In the genomic region with DNA sequence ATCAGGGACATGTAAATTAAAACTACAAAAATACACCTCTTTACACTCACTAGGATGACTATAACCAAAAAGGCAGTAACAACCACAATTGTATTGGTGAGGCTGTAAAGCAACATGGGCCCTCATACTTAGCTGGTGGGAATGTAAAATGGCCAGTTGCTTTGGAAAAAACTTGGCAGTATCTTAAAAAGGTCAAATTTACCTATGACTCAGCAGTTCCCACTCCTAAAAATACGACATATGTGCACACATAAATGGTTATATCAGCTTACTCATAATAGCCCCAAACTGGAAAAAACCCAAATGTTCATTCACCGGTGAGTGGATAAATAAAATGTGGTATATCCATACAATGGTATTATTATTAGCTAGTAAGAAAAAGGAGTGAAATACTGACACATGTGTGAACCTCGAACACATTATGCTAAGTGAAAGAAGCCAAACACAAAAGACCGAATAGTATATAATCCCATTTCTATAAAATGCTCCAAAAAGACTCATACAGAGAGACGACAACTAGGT, we compare ENCODE assay signal across 27 cellular contexts.
DNase-seq lines count a peak whose midpoint lies in the region; ATAC-seq, FAIRE-seq and TF ChIP-seq lines count a peak whose summit lies in the region.
"Had no signal": no experiment of that assay in that cellular context is flagged by ENCODE, and none has a peak within 500 bp of the region (broad histone marks: within the 10 kb centered on the region; RNA-seq: fewer than 3 reads in every experiment).

No MANE protein-coding gene starts in this region.

- H4K8ac ChIP-seq in IMR-90 (ENCODE audit: low read depth in 2 of 2, low read length in 2 of 2) = no peak overlapping the region

- no peak overlapping the region for H2BK120ac ChIP-seq in IMR-90 (ENCODE audit: low read depth, low read length)

- H3K27me3 ChIP-seq in IMR-90 (ENCODE audit: control insufficient read depth, insufficient read depth, low read length) (no peaks in the 10 kb centered on the region), astrocyte (ENCODE audit: insufficient read depth, low read length) (no peaks in the 10 kb centered on the region), dorsolateral prefrontal cortex (peaks cover 0 to 16% (median 0%) of the 10 kb centered on the region in 45 donors)

- H3K9me3 ChIP-seq in IMR-90 (ENCODE audit: control insufficient read depth, insufficient read depth, low read length) (no peaks in the 10 kb centered on the region), astrocyte (ENCODE audit: insufficient read depth, low read depth, low read length) (no peaks in the 10 kb centered on the region)
- H3K9me3 ChIP-seq: BLaER1 had no signal

- in situ Hi-C loops in IMR-90 (cut with MboI; ENCODE audit: low sequenced_read_pairs) = no loop called here

- peaks cover 12% of the 10 kb centered on the region for H3K9me3 Mint-ChIP-seq in astrocyte (ENCODE audit: unreplicated experiment)

- no peak for TF ChIP-seq CTCF in IMR-90 (conservative IDR thresholded peaks at IDR 0.05; ENCODE audit: low read depth, low read length)
- TF ChIP-seq CTCF in astrocyte (IDR thresholded peaks at IDR 0.05; ENCODE audit: insufficient read depth, low read depth, low read length) = no peak
- TF ChIP-seq CTCF in dorsolateral prefrontal cortex (IDR thresholded peaks at IDR 0.05 in 54 of 56, conservative IDR thresholded peaks at IDR 0.05 in 2 of 56; ENCODE audit: low read depth in 1 of 56, partially characterized antibody in 56 of 56) = no peak

- H3K14ac ChIP-seq in IMR-90 (replicated peaks; ENCODE audit: low read depth, low read length) = no peak overlapping the region

- H3K9me1 ChIP-seq in IMR-90 (ENCODE audit: insufficient read depth, low read length) = no peaks in the 10 kb centered on the region

- H3K36me3 ChIP-seq in IMR-90 (ENCODE audit: control insufficient read depth, insufficient read depth, low read length) (no peaks in the 10 kb centered on the region), astrocyte (ENCODE audit: insufficient read depth, low read length) (no peaks in the 10 kb centered on the region)
- H3K36me3 ChIP-seq: BLaER1 had no signal

- H3K27ac ChIP-seq in IMR-90 (ENCODE audit: insufficient read depth, low read length) = no peak overlapping the region
- H3K27ac ChIP-seq in astrocyte (ENCODE audit: low read depth, low read length) = no peak overlapping the region
- H3K27ac ChIP-seq in dorsolateral prefrontal cortex = no peak overlapping the region
- H3K27ac ChIP-seq: 22Rv1, BLaER1, RWPE1 had no signal

- H3K56ac ChIP-seq in IMR-90 (ENCODE audit: extremely low read depth, insufficient read depth, low read length) = no peak overlapping the region

- intact Hi-C loops in IMR-90 (cut with micrococcal nuclease) (no loop called here), dorsolateral prefrontal cortex (cut with DNase I) (no loop called here)

- no TSS peak for BruUV-seq in IMR-90 (replicated peaks; lab: Mats Ljungman, UMichigan)

- H2AK5ac ChIP-seq in IMR-90 (ENCODE audit: low read depth, low read length) = no peak overlapping the region

- H3K4me3 Mint-ChIP-seq in astrocyte (ENCODE audit: unreplicated experiment) = no peak overlapping the region
- H3K4me3 Mint-ChIP-seq: CD4-positive, CD25-positive, alpha-beta regulatory T cell had no signal

- H3K18ac ChIP-seq in IMR-90 (ENCODE audit: low read depth, low read length) = no peak overlapping the region

- no peak for TF ChIP-seq RAD21 in IMR-90 (IDR thresholded peaks at IDR 0.05; ENCODE audit: low read length)

- no peak overlapping the region for H2BK5ac ChIP-seq in IMR-90 (ENCODE audit: low read depth, low read length, poor library complexity, severe bottlenecking)

- dilution Hi-C loops in IMR-90 (cut with HindIII; ENCODE audit: low sequenced_read_pairs, unreplicated experiment) = no loop called here

- H3K79me2 ChIP-seq in astrocyte (ENCODE audit: insufficient read depth, low read length) = no peaks in the 10 kb centered on the region

- H2BK20ac ChIP-seq in IMR-90 (ENCODE audit: low read depth, low read length) = no peak overlapping the region

- H3K4me2 ChIP-seq in IMR-90 (ENCODE audit: low read depth, low read length) (no peak overlapping the region), astrocyte (ENCODE audit: low read length) (no peak overlapping the region)
- H3K4me2 ChIP-seq: BLaER1 had no signal

- H3K9ac ChIP-seq in IMR-90 (ENCODE audit: low read depth, low read length) = no peak overlapping the region
- no peak overlapping the region for H3K9ac ChIP-seq in astrocyte (ENCODE audit: low read length)
- H3K9ac ChIP-seq: BLaER1 had no signal

- DNase-seq in DMS 273 (lab: John Stamatoyannopoulos, UW; ENCODE audit: unreplicated experiment) (peak; percentile 33), DMS 273 treated with DMSO at 0.1 percent for 48 hours (lab: John Stamatoyannopoulos, UW) (no peak), IMR-90 (no peak), astrocyte (ENCODE audit: low read depth) (peak; percentile 12), skeletal muscle cell (ENCODE audit: low read depth) (peak; percentile 8), dorsolateral prefrontal cortex (no peak), NAMALWA (ENCODE audit: low spot score) (no peak), NCI-H82 (lab: John Stamatoyannopoulos, UW) (no peak)
- DNase-seq: ACHN; CD4-positive, CD25-positive, alpha-beta regulatory T cell; DMS53; Kasumi-1; MV-4-11; NCI-H1105 treated with DMSO at 0.1 percent for 48 hours; NCI-H146; NCI-H1930; NCI-H2227 treated with DMSO at 0.1 percent for 48 hours; NCI-H526 treated with DMSO at 0.1 percent for 48 hours; SHP77 treated with DMSO at 0.1 percent for 48 hours; SW 1271 had no signal

- no peak overlapping the region for H3K27ac Mint-ChIP-seq in astrocyte (ENCODE audit: unreplicated experiment)
- H3K27ac Mint-ChIP-seq: CD4-positive, CD25-positive, alpha-beta regulatory T cell had no signal

- H4K5ac ChIP-seq in IMR-90 (ENCODE audit: low read depth, low read length) = no peak overlapping the region

- no peaks in the 10 kb centered on the region for H3K79me1 ChIP-seq in IMR-90 (ENCODE audit: low read depth in 1 of 2, low read length in 2 of 2)

- CTCF ChIA-PET in IMR-90 (lab: Yijun Ruan, JAX) = no interaction called here

- H2AK9ac ChIP-seq in IMR-90 (replicated peaks; ENCODE audit: low read depth, low read length, poor library complexity) = no peak overlapping the region

- H3K4me1 Mint-ChIP-seq in astrocyte (ENCODE audit: low read depth, unreplicated experiment) = peaks cover 2% of the 10 kb centered on the region

- H4K20me1 ChIP-seq in IMR-90 (ENCODE audit: insufficient read depth, low read length) = no peaks in the 10 kb centered on the region
- no peaks in the 10 kb centered on the region for H4K20me1 ChIP-seq in astrocyte (ENCODE audit: insufficient read depth, low read length)
- H4K20me1 ChIP-seq: BLaER1 had no signal

- H4K91ac ChIP-seq in IMR-90 (ENCODE audit: insufficient read depth, low read depth, low read length) = no peak overlapping the region

- peaks cover 5% of the 10 kb centered on the region for H3K27me3 Mint-ChIP-seq in astrocyte (ENCODE audit: low read depth, unreplicated experiment)

- H2BK15ac ChIP-seq in IMR-90 (ENCODE audit: low read depth, low read length) = no peak overlapping the region

- peaks cover 2% of the 10 kb centered on the region for H3K36me3 Mint-ChIP-seq in astrocyte (ENCODE audit: low read depth, unreplicated experiment)
- H3K36me3 Mint-ChIP-seq: CD4-positive, CD25-positive, alpha-beta regulatory T cell had no signal

- POLR2A ChIA-PET in IMR-90 (lab: Charles Lee; ENCODE audit: unreplicated experiment) = no interaction called here

- no peak for TF ChIP-seq POLR2A in IMR-90 (IDR thresholded peaks at IDR 0.05; ENCODE audit: low read depth, low read length)

- H3K4me3 ChIP-seq in IMR-90 (ENCODE audit: insufficient read depth, low read depth, low read length) = no peak overlapping the region
- no peak overlapping the region for H3K4me3 ChIP-seq in astrocyte (ENCODE audit: insufficient read depth, low read depth, low read length)
- H3K4me3 ChIP-seq in skeletal muscle cell (ENCODE audit: low read depth, low read length) = no peak overlapping the region
- no peak overlapping the region for H3K4me3 ChIP-seq in dorsolateral prefrontal cortex
- H3K4me3 ChIP-seq: BLaER1 had no signal

- H3K4ac ChIP-seq in IMR-90 (ENCODE audit: low read depth, low read length) = no peak overlapping the region

- no peak for FAIRE-seq in astrocyte (lab: Jason Lieb, UNC)
- FAIRE-seq: G401.6, GM12891, H1 had no signal

- no CpG with 5 or more reads among the region's 5 CpGs for WGBS in IMR-90 (ENCODE audit: extremely low coverage in 2 of 2, insufficient read length in 1 of 2), 2 experiments

- H2AFZ ChIP-seq in IMR-90 (replicated peaks; ENCODE audit: low read length, poor library complexity) (no peak overlapping the region), astrocyte (ENCODE audit: low read depth, low read length) (no peak overlapping the region)

- H3K4me1 ChIP-seq in IMR-90 (ENCODE audit: control insufficient read depth, insufficient read depth, low read length) = no peaks in the 10 kb centered on the region
- H3K4me1 ChIP-seq in astrocyte (ENCODE audit: insufficient read depth, low read length) = no peaks in the 10 kb centered on the region

- no peak overlapping the region for H3K23ac ChIP-seq in IMR-90 (ENCODE audit: low read depth, low read length)

- no peak for ATAC-seq in IMR-90 (ENCODE audit: low read depth)
- ATAC-seq: HCT116 had no signal

TF ChIP-seq in IMR-90, 13 proteins besides CTCF, POLR2A, EP300 and RAD21:
- TF ChIP-seq RFX5 (IDR thresholded peaks at IDR 0.05; ENCODE audit: low read depth, low read length) (no peak), NFE2L2 (IDR thresholded peaks at IDR 0.05; ENCODE audit: low read depth, low read length) (peak; percentile 73)

Comparison
In these comparisons a context has a peak if more than half of its experiments do, and no peak if none do; other contexts are left out.
1. DNase-seq: peak in DMS 273 (single experiment), astrocyte (single experiment) and skeletal muscle cell (single experiment); none in DMS 273 treated with DMSO at 0.1 percent for 48 hours (single experiment), IMR-90 (single experiment), dorsolateral prefrontal cortex (0 of 10), NAMALWA (single experiment) and NCI-H82 (single experiment).